In genomic region chr1:244652699-244653438, GRCh38 we compare ENCODE assay signal across 8 cellular contexts. TPM values are rescaled to one million over a fixed set of nuclear protein-coding genes. Genes with fewer than 3 reads are reported as not detected.
DNase-seq lines count a peak whose midpoint lies in the region; ATAC-seq and TF ChIP-seq lines count a peak whose summit lies in the region.

Gene DESI2, plus strand, starts transcription at chr1:244653126. Its CDS starts 188 bp downstream, at chr1:244653314.

- peak within 1 kb of the TSS; percentile 72 for H2BK5ac ChIP-seq in IMR-90 (ENCODE audit: low read depth, low read length, poor library complexity, severe bottlenecking)

- H4K91ac ChIP-seq in IMR-90 (ENCODE audit: insufficient read depth, low read depth, low read length), result peak within 1 kb of the TSS; percentile 73

- peak; percentile 98 for TF ChIP-seq POLR2A in IMR-90 (IDR thresholded peaks at IDR 0.05; ENCODE audit: low read depth, low read length)

- BruUV-seq in IMR-90 (replicated peaks; lab: Mats Ljungman, UMichigan), result no TSS peak
- BruUV-seq in OCI-LY7 (replicated peaks; lab: Mats Ljungman, UMichigan), result no TSS peak

- peak within 1 kb of the TSS; percentile 95 for H3K14ac ChIP-seq in IMR-90 (replicated peaks; ENCODE audit: low read depth, low read length)

- H3K4me3 ChIP-seq in IMR-90 (ENCODE audit: insufficient read depth, low read depth, low read length) (peak within 1 kb of the TSS; percentile 86), OCI-LY7 (ENCODE audit: low read depth, low read length, poor library complexity, severe bottlenecking) (peak within 1 kb of the TSS; percentile 82)

- H2BK15ac ChIP-seq in IMR-90 (ENCODE audit: low read depth, low read length), result peak within 1 kb of the TSS; percentile 41; the same call in 2 of the 3 replicates

- H4K5ac ChIP-seq in IMR-90 (ENCODE audit: low read depth, low read length), result peak within 1 kb of the TSS; percentile 91

- H3K18ac ChIP-seq in IMR-90 (ENCODE audit: low read depth, low read length), result peak within 1 kb of the TSS; percentile 51; the same call in 1 of the 2 replicates

- H3K4ac ChIP-seq in IMR-90 (ENCODE audit: low read depth, low read length), result peak within 1 kb of the TSS; percentile 93

- H3K79me1 ChIP-seq in IMR-90 (ENCODE audit: low read depth in 1 of 2, low read length in 2 of 2), result peaks cover 12 to 37% of the 10 kb centered on the region in 2 experiments; a peak in 2 of 4 replicates

- CTCF ChIA-PET in IMR-90 (lab: Yijun Ruan, JAX), result interaction anchor here (0.9 kb wide), 1 partner anchor 67 kb away, joined by 4 read pairs; no protein-coding TSS in a partner anchor
- CTCF ChIA-PET in OCI-LY7 (lab: Charles Lee; ENCODE audit: unreplicated experiment), result interaction anchor here (0.8 kb wide), 1 partner anchor 9 kb away, joined by 3 read pairs; no protein-coding TSS in a partner anchor

- no peaks in the 10 kb centered on the region for H3K9me2 ChIP-seq in OCI-LY7 (ENCODE audit: insufficient read depth, low read length)

- H3K27ac ChIP-seq in IMR-90 (ENCODE audit: insufficient read depth, low read length) (peak within 1 kb of the TSS; percentile 88), OCI-LY7 (ENCODE audit: low read depth, low read length, poor library complexity, severe bottlenecking) (peak within 1 kb of the TSS; percentile 81)

- peak; percentile 27; the same call in 1 of the 2 replicates for TF ChIP-seq RAD21 in IMR-90 (IDR thresholded peaks at IDR 0.05; ENCODE audit: low read length)

- intact Hi-C loops in IMR-90 (cut with micrococcal nuclease) (loop anchor here (1.0 to 5.0 kb wide), 3 partner anchors 143 to 201 kb away; partner anchors contain the start of genes ADSS2 and COX20), OCI-LY7 (cut with micrococcal nuclease; ENCODE audit: unreplicated experiment) (loop anchor here (1.0 to 5.0 kb wide), 7 partner anchors 10 to 606 kb away; no protein-coding TSS in a partner anchor)

- peaks cover 10% of the 10 kb centered on the region; the same call in 1 of the 2 replicates for H3K9me1 ChIP-seq in IMR-90 (ENCODE audit: insufficient read depth, low read length)

- H3K36me3 ChIP-seq in IMR-90 (ENCODE audit: control insufficient read depth, insufficient read depth, low read length), result peaks cover 3% of the 10 kb centered on the region; the same call in 1 of the 2 replicates
- H3K36me3 ChIP-seq in OCI-LY7 (ENCODE audit: insufficient read depth, low read length), result peaks cover 24% of the 10 kb centered on the region

- H2AFZ ChIP-seq in IMR-90 (replicated peaks; ENCODE audit: low read length, poor library complexity), result peak within 1 kb of the TSS; percentile 98
- H2AFZ ChIP-seq in OCI-LY7 (ENCODE audit: low read length), result peak within 1 kb of the TSS; percentile 98

- POLR2A ChIA-PET in IMR-90 (lab: Charles Lee; ENCODE audit: unreplicated experiment), result interaction anchor here (0.6 kb wide), 1 partner anchor 1854 kb away, joined by 14 read pairs; the partner anchor contains the start of gene SMYD3
- POLR2A ChIA-PET in OCI-LY7 (lab: Charles Lee), result interaction anchor here (0.7 to 1.4 kb wide), 7 partner anchors 11 to 335 kb away, joined by 3 to 16 read pairs (median 3); partner anchors contain the start of gene COX20

- H2BK120ac ChIP-seq in IMR-90 (ENCODE audit: low read depth, low read length), result peak within 1 kb of the TSS; percentile 60; the same call in 1 of the 2 replicates

- H3K9me3 ChIP-seq in IMR-90 (ENCODE audit: control insufficient read depth, insufficient read depth, low read length) (no peaks in the 10 kb centered on the region), OCI-LY7 (ENCODE audit: low read length) (peaks cover 7% of the 10 kb centered on the region; the same call in 1 of the 2 replicates)

- peak within 1 kb of the TSS; percentile 81 for H3K23ac ChIP-seq in IMR-90 (ENCODE audit: low read depth, low read length)

- peak within 1 kb of the TSS; percentile 51; the same call in 1 of the 2 replicates for H2BK20ac ChIP-seq in IMR-90 (ENCODE audit: low read depth, low read length)

- H3K27me3 ChIP-seq in IMR-90 (ENCODE audit: control insufficient read depth, insufficient read depth, low read length), result no peaks in the 10 kb centered on the region

- in situ Hi-C loops in IMR-90 (cut with MboI; ENCODE audit: low sequenced_read_pairs), result no loop called here

- peaks cover 19% of the 10 kb centered on the region; the same call in 1 of the 2 replicates for H4K20me1 ChIP-seq in IMR-90 (ENCODE audit: insufficient read depth, low read length)
- peaks cover 20% of the 10 kb centered on the region; the same call in 1 of the 2 replicates for H4K20me1 ChIP-seq in OCI-LY7 (ENCODE audit: insufficient read depth, low read length)

- peak within 1 kb of the TSS; percentile 92 for H3K56ac ChIP-seq in IMR-90 (ENCODE audit: extremely low read depth, insufficient read depth, low read length)

- ATAC-seq in GM21528 (IDR thresholded peaks at IDR 0.05; ENCODE audit: low FRiP score, unreplicated experiment) (peak; percentile 98), IMR-90 (ENCODE audit: low read depth) (peak; percentile 96)

- H3K9ac ChIP-seq in IMR-90 (ENCODE audit: low read depth, low read length), result peak within 1 kb of the TSS; percentile 92

- H3K79me2 ChIP-seq in OCI-LY7 (ENCODE audit: insufficient read depth, low read depth, low read length), result peaks cover 46% of the 10 kb centered on the region

- DNase-seq in DMS153 (lab: John Stamatoyannopoulos, UW) (peak; percentile 100), IMR-90 (peak; percentile 100), OCI-LY7 (ENCODE audit: low spot score) (peak; percentile 100), activated T-cell treated with anti-CD3 and anti-CD28 coated beads for 1 hour (ENCODE audit: low read depth) (peak; percentile 95), epidermal melanocyte (ENCODE audit: insufficient read length, low spot score) (peak; percentile 96), middle frontal gyrus (ENCODE audit: extremely low spot score, low spot score) (peak; percentile 98)
- DNase-seq in stimulated activated CD8-positive, alpha-beta memory T cell treated with anti-CD3 and anti-CD28 coated beads, Interleukin-2, amount 100 ng/mL, for 48 hours (ENCODE audit: low read depth in 2 of 2), result peak; percentile 92 to 93

- H3K4me2 ChIP-seq in IMR-90 (ENCODE audit: low read depth, low read length) (peak within 1 kb of the TSS; percentile 97), OCI-LY7 (ENCODE audit: low read length) (peak within 1 kb of the TSS; percentile 96)

- dilution Hi-C loops in IMR-90 (cut with HindIII; ENCODE audit: low sequenced_read_pairs, unreplicated experiment), result no loop called here

- peak within 1 kb of the TSS; percentile 96 to 99 for H4K8ac ChIP-seq in IMR-90 (ENCODE audit: low read depth in 2 of 2, low read length in 2 of 2)

- WGBS in IMR-90 (ENCODE audit: extremely low coverage in 2 of 2, insufficient read length in 1 of 2), 2 experiments, result 0% methylated on average over 33 of the region's 77 CpGs; no CpG with 5 or more reads in 1 of the 2 experiments

- H2AK9ac ChIP-seq in IMR-90 (replicated peaks; ENCODE audit: low read depth, low read length, poor library complexity), result peak within 1 kb of the TSS; percentile 59

- TF ChIP-seq CTCF in IMR-90 (conservative IDR thresholded peaks at IDR 0.05; ENCODE audit: low read depth, low read length) (peak; percentile 36; the same call in 1 of the 2 replicates), OCI-LY7 (conservative IDR thresholded peaks at IDR 0.05; ENCODE audit: low read length) (peak; percentile 71)

- H3K4me1 ChIP-seq in IMR-90 (ENCODE audit: control insufficient read depth, insufficient read depth, low read length), result no peaks in the 10 kb centered on the region
- H3K4me1 ChIP-seq in OCI-LY7 (ENCODE audit: insufficient read depth, low read length, poor library complexity, severe bottlenecking), result peaks cover 26% of the 10 kb centered on the region

- peak within 1 kb of the TSS; percentile 61 for H2AK5ac ChIP-seq in IMR-90 (ENCODE audit: low read depth, low read length)

TF ChIP-seq in IMR-90, 13 proteins besides CTCF, POLR2A, EP300 and RAD21 (continues in another document):
- TF ChIP-seq RCOR1 (IDR thresholded peaks at IDR 0.05; ENCODE audit: insufficient replicate concordance, low read length), result no peak
- peak; percentile 88; the same call in 1 of the 2 replicates for TF ChIP-seq MXI1 (IDR thresholded peaks at IDR 0.05; ENCODE audit: borderline replicate concordance, low read depth, low read length)
- no peak for TF ChIP-seq RFX5 (IDR thresholded peaks at IDR 0.05; ENCODE audit: low read depth, low read length)
- no peak for TF ChIP-seq FOS (IDR thresholded peaks at IDR 0.05; ENCODE audit: low read depth, low read length)
- TF ChIP-seq CEBPB (IDR thresholded peaks at IDR 0.05; ENCODE audit: low read depth, low read length), result no peak
- TF ChIP-seq ELK1 (IDR thresholded peaks at IDR 0.05; ENCODE audit: borderline replicate concordance, low read depth, low read length), result no peak
- no peak for TF ChIP-seq SMC3 (IDR thresholded peaks at IDR 0.05; ENCODE audit: low read depth, low read length)
- no peak for TF ChIP-seq BHLHE40 (IDR thresholded peaks at IDR 0.05; ENCODE audit: low read depth, low read length)
- peak; percentile 74; the same call in 1 of the 2 replicates for TF ChIP-seq MAZ (IDR thresholded peaks at IDR 0.05; ENCODE audit: borderline replicate concordance, low read depth, low read length)
- peak; percentile 87 for TF ChIP-seq USF2 (IDR thresholded peaks at IDR 0.05; ENCODE audit: low read depth, low read length)
- no peak for TF ChIP-seq NFE2L2 (IDR thresholded peaks at IDR 0.05; ENCODE audit: low read depth, low read length)
- TF ChIP-seq MAFK (IDR thresholded peaks at IDR 0.05; ENCODE audit: low read depth, low read length), result no peak

RNA-seq across cellular contexts. Expression of gene DESI2, which starts in this region (rescaled TPM):
- total RNA-seq in IMR-90 (2012; rRNA removed) (43.6 and 69.4 TPM in 2 replicates), OCI-LY7 (2022) (57.5 and 58.8 TPM in 2 replicates)
- 14.7 and 19.0 TPM in 2 replicates for polyA plus RNA-seq in IMR-90 (2012; rRNA removed)
- 8.0 and 8.4 TPM in 2 replicates for polyA plus RNA-seq in IMR-90 (2012; cell fraction: cytosol; rRNA removed)
- polyA plus RNA-seq in IMR-90 (2012; cell fraction: nucleus; rRNA removed; ENCODE audit: low replicate concordance), result 7.2 and 17.4 TPM in 2 replicates
- 40.0 and 40.6 TPM in 2 replicates for total RNA-seq in OCI-LY7 (2014; rRNA removed; shearing (Covaris generic))

Comparison
In these comparisons a context has a peak if more than half of its experiments do, and no peak if none do; other contexts are left out.
1. Peak in every context shown above with its lines: DNase-seq, ATAC-seq, H3K4me3 ChIP-seq and H3K27ac ChIP-seq.